8 cellular contexts compared by ENCODE assay signal in genomic region chr1:209576798-209577197, GRCh38.
A peak's percentile ranks its signal among the peaks of the same experiment; 100 is the strongest.
DNase-seq lines count a peak whose midpoint lies in the region; ATAC-seq lines count a peak whose summit lies in the region.

No MANE protein-coding gene starts in this region.

- no peaks in the 10 kb centered on the region for H3K9me3 Mint-ChIP-seq in memory B cell

- DNase-seq in AG08395 (ENCODE audit: low spot score) = peak; percentile 92
- peak; percentile 27 for DNase-seq in NCI-H446 treated with DMSO at 0.1 percent for 48 hours (lab: John Stamatoyannopoulos, UW)
- DNase-seq in activated CD4-positive, alpha-beta T cell treated with anti-CD3 and anti-CD28 coated beads, Interleukin-2, amount 50 U/mL, for 4 hours = peak; percentile 53 to 64
- peak; percentile 86 for DNase-seq in ecto neural progenitor cell (ENCODE audit: low spot score)
- peak; percentile 37 to 52 for DNase-seq in memory B cell (ENCODE audit: low spot score in 2 of 2)
- peak; percentile 58 to 73 for DNase-seq in stimulated activated CD8-positive, alpha-beta memory T cell treated with anti-CD3 and anti-CD28 coated beads, Interleukin-2, amount 100 ng/mL, for 48 hours (ENCODE audit: low read depth in 2 of 2)

- H3K27me3 Mint-ChIP-seq in memory B cell = peaks cover 6% of the 10 kb centered on the region

- no peaks in the 10 kb centered on the region for H3K4me1 Mint-ChIP-seq in memory B cell

- H3K4me3 Mint-ChIP-seq in memory B cell = no peak overlapping the region

- peak; percentile 83 for ATAC-seq in GM18861 (IDR thresholded peaks at IDR 0.05; ENCODE audit: unreplicated experiment)
- peak; percentile 77 for ATAC-seq in HG03196 (IDR thresholded peaks at IDR 0.05; ENCODE audit: unreplicated experiment)
- peak; percentile 70 for ATAC-seq in memory B cell (ENCODE audit: low read depth)

- H3K27ac Mint-ChIP-seq in memory B cell = no peak overlapping the region

- H3K36me3 Mint-ChIP-seq in memory B cell = no peaks in the 10 kb centered on the region

Comparison
In these comparisons a context has a peak if more than half of its experiments do, and no peak if none do; other contexts are left out.
1. Peak in every context shown above with its lines: DNase-seq and ATAC-seq.
2. DNase-seq: peak in every context shown above with its lines; median percentile 92 in AG08395; 86 in ecto neural progenitor cell; 66 in stimulated activated CD8-positive, alpha-beta memory T cell treated with anti-CD3 and anti-CD28 coated beads, Interleukin-2, amount 100 ng/mL, for 48 hours; 58 in activated CD4-positive, alpha-beta T cell treated with anti-CD3 and anti-CD28 coated beads, Interleukin-2, amount 50 U/mL, for 4 hours; 44 in memory B cell; 27 in NCI-H446 treated with DMSO at 0.1 percent for 48 hours.